In genomic region chr15:68641376-68641775, GRCh38 we compare ENCODE assay signal across 20 cellular contexts.
DNase-seq lines count a peak whose midpoint lies in the region; ATAC-seq and TF ChIP-seq lines count a peak whose summit lies in the region.
"Had no signal": no experiment of that assay in that cellular context is flagged by ENCODE, and none has a peak within 500 bp of the region (broad histone marks: within the 10 kb centered on the region; RNA-seq: fewer than 3 reads in every experiment).

No MANE protein-coding gene starts in this region.

- H3K27me3 ChIP-seq in AG04450 (ENCODE audit: control insufficient read depth, insufficient read depth, low read length) (no peaks in the 10 kb centered on the region), gastroesophageal sphincter (no peaks in the 10 kb centered on the region)
- no peaks in the 10 kb centered on the region for H3K27me3 ChIP-seq in CD8-positive, alpha-beta memory T cell (ENCODE audit: insufficient read depth, low read length, poor library complexity, severe bottlenecking)
- H3K27me3 ChIP-seq: adrenal gland, Peyer's patch, upper lobe of left lung had no signal

- H3K4me3 ChIP-seq in AG04450 (ENCODE audit: low read depth, low read length) (no peak overlapping the region), gastroesophageal sphincter (no peak overlapping the region), skin epidermis (no peak overlapping the region)
- no peak overlapping the region for H3K4me3 ChIP-seq in CD8-positive, alpha-beta memory T cell (ENCODE audit: low read length)
- H3K4me3 ChIP-seq: adrenal gland, Peyer's patch, upper lobe of left lung had no signal

- no peak overlapping the region for H3K4me3 Mint-ChIP-seq in brain
- no peak overlapping the region for H3K4me3 Mint-ChIP-seq in CD8-positive, alpha-beta memory T cell
- H3K4me3 Mint-ChIP-seq: naive thymus-derived CD8-positive, alpha-beta T cell had no signal

- POLR2A ChIA-PET in AG04450 (lab: Yijun Ruan, JAX), result no interaction called here
- POLR2A ChIA-PET in CD8-positive, alpha-beta memory T cell (lab: Charles Lee), result no interaction called here

- CTCF ChIA-PET in AG04450 (lab: Charles Lee), result no interaction called here
- CTCF ChIA-PET in CD8-positive, alpha-beta memory T cell (lab: Charles Lee), result interaction anchor here (0.9 kb wide), 1 partner anchor 32 kb away, joined by 4 read pairs; no protein-coding TSS in a partner anchor

- H3K9me3 ChIP-seq in AG04450 (ENCODE audit: control insufficient read depth, insufficient read depth, low read length) (peaks cover 4% of the 10 kb centered on the region; the same call in 1 of the 2 replicates), gastroesophageal sphincter (no peaks in the 10 kb centered on the region)
- no peaks in the 10 kb centered on the region for H3K9me3 ChIP-seq in CD8-positive, alpha-beta memory T cell (ENCODE audit: low read length)
- H3K9me3 ChIP-seq: adrenal gland, Peyer's patch, upper lobe of left lung had no signal

- TF ChIP-seq CTCF in AG04450 (IDR thresholded peaks at IDR 0.05; ENCODE audit: low read depth, low read length) (no peak), brain (conservative IDR thresholded peaks at IDR 0.05) (no peak), gastroesophageal sphincter (IDR thresholded peaks at IDR 0.05) (no peak)

- no peak for ATAC-seq in gastroesophageal sphincter
- ATAC-seq: naive thymus-derived CD8-positive, alpha-beta T cell had no signal

- no peaks in the 10 kb centered on the region for H3K27me3 Mint-ChIP-seq in brain
- peaks cover 5 to 6% of the 10 kb centered on the region in 2 donors for H3K27me3 Mint-ChIP-seq in CD8-positive, alpha-beta memory T cell

- H3K9me3 Mint-ChIP-seq in brain, result no peaks in the 10 kb centered on the region
- no peaks in the 10 kb centered on the region for H3K9me3 Mint-ChIP-seq in CD8-positive, alpha-beta memory T cell
- H3K9me3 Mint-ChIP-seq: naive thymus-derived CD8-positive, alpha-beta T cell had no signal

- WGBS in gastroesophageal sphincter (ENCODE audit: low coverage in 1 of 2), 2 donors, result 91% methylated on average over 7 of the region's 7 CpGs; no CpG with 5 or more reads in 1 of the 2 donors

- DNase-seq in AG04450 (ENCODE audit: low read depth, low spot score) (no peak), H4 (ENCODE audit: low spot score) (no peak), anterior cingulate cortex (lab: John Stamatoyannopoulos, UW) (no peak), ureter (ENCODE audit: low spot score) (no peak)
- DNase-seq in CD8-positive, alpha-beta memory T cell, result no peak
- DNase-seq: activated CD4-positive, alpha-beta T cell treated with anti-CD3 and anti-CD28 coated beads, Interleukin-2, amount 50 U/mL, for 48 hours; activated T-cell treated with anti-CD3 and anti-CD28 coated beads, Interleukin-2, amount 50 U/mL, for 48 hours; cortex of kidney; KBM-7; naive thymus-derived CD8-positive, alpha-beta T cell; NCI-H1048; NCI-H774; Peyer's patch; stimulated activated CD4-positive, alpha-beta T cell treated with anti-CD3 and anti-CD28 coated beads, Interleukin-2, amount 100 ng/mL, for 48 hours; stimulated activated CD8-positive, alpha-beta memory T cell treated with anti-CD3 and anti-CD28 coated beads, Interleukin-4, amount 100 ng/mL, for 48 hours; upper lobe of left lung had no signal

- TF ChIP-seq POLR2A in gastroesophageal sphincter (IDR thresholded peaks at IDR 0.05), result no peak

- peaks cover 0 to 48% (median 4%) of the 10 kb centered on the region in 3 donors for H3K4me1 ChIP-seq in gastroesophageal sphincter
- no peaks in the 10 kb centered on the region for H3K4me1 ChIP-seq in CD8-positive, alpha-beta memory T cell (ENCODE audit: insufficient read depth, low read length)
- H3K4me1 ChIP-seq: Peyer's patch had no signal

- H3K36me3 ChIP-seq in gastroesophageal sphincter, result no peaks in the 10 kb centered on the region
- no peaks in the 10 kb centered on the region for H3K36me3 ChIP-seq in CD8-positive, alpha-beta memory T cell (ENCODE audit: insufficient read depth, low read length)
- H3K36me3 ChIP-seq: adrenal gland, Peyer's patch, upper lobe of left lung had no signal

- H3K27ac ChIP-seq in AG04450 (ENCODE audit: low read depth, low read length), result peak overlapping the region; percentile 21
- peak overlapping the region in 3 of 4 donors; percentile 31 to 64 (median 53) for H3K27ac ChIP-seq in gastroesophageal sphincter
- H3K27ac ChIP-seq in skin epidermis, result peak overlapping the region in 18 of 21 experiments; percentile 9 to 89 (median 59)
- no peak overlapping the region for H3K27ac ChIP-seq in CD8-positive, alpha-beta memory T cell (ENCODE audit: low read depth, low read length)

- peaks cover 84% of the 10 kb centered on the region for H3K4me1 Mint-ChIP-seq in brain
- no peaks in the 10 kb centered on the region for H3K4me1 Mint-ChIP-seq in CD8-positive, alpha-beta memory T cell

- no peak for TF ChIP-seq EP300 in gastroesophageal sphincter (IDR thresholded peaks at IDR 0.05)

- peak overlapping the region; percentile 60 to 97 (median 92) for H3K27ac Mint-ChIP-seq in brain
- H3K27ac Mint-ChIP-seq in CD8-positive, alpha-beta memory T cell, result no peak overlapping the region

- peaks cover 11% of the 10 kb centered on the region for H3K36me3 Mint-ChIP-seq in brain
- H3K36me3 Mint-ChIP-seq in CD8-positive, alpha-beta memory T cell, result no peaks in the 10 kb centered on the region
- H3K36me3 Mint-ChIP-seq: naive thymus-derived CD8-positive, alpha-beta T cell had no signal

Comparison
In these comparisons a context has a peak if more than half of its experiments do, and no peak if none do; other contexts are left out.
1. H3K27ac Mint-ChIP-seq: peak in brain (5 of 5); none in CD8-positive, alpha-beta memory T cell (0 of 8).